8 cellular contexts compared by ENCODE assay signal in genomic region chr7:603152-603941, GRCh38.
DNase-seq lines count a peak whose midpoint lies in the region; ATAC-seq and TF ChIP-seq lines count a peak whose summit lies in the region.

No MANE protein-coding gene starts in this region.

- H3K4me2 ChIP-seq in skeletal muscle satellite cell (ENCODE audit: low read length) = no peak overlapping the region

- peaks cover 54 to 72% (median 59%) of the 10 kb centered on the region in 3 donors for H3K4me1 Mint-ChIP-seq in CD8-positive, alpha-beta memory T cell

- POLR2A ChIA-PET in CD8-positive, alpha-beta memory T cell (lab: Charles Lee) = interaction anchor here (1.8 to 4.5 kb wide), 2 partner anchors 13 to 19 kb away, joined by 8 to 40 read pairs; no protein-coding TSS in a partner anchor

- H3K4me3 ChIP-seq in CD8-positive, alpha-beta memory T cell (ENCODE audit: low read length) = no peak overlapping the region
- peak overlapping the region; percentile 56 for H3K4me3 ChIP-seq in coronary artery
- H3K4me3 ChIP-seq in skeletal muscle satellite cell (ENCODE audit: low read length) = no peak overlapping the region

- no peaks in the 10 kb centered on the region for H3K27me3 Mint-ChIP-seq in CD8-positive, alpha-beta memory T cell

- H3K4me1 ChIP-seq in CD8-positive, alpha-beta memory T cell (ENCODE audit: insufficient read depth, low read length) = peaks cover 56% of the 10 kb centered on the region
- H3K4me1 ChIP-seq in skeletal muscle satellite cell (ENCODE audit: control insufficient read depth, insufficient read depth, low read length) = peaks cover 19% of the 10 kb centered on the region

- no peaks in the 10 kb centered on the region for H3K27me3 ChIP-seq in CD8-positive, alpha-beta memory T cell (ENCODE audit: insufficient read depth, low read length, poor library complexity, severe bottlenecking)
- no peaks in the 10 kb centered on the region for H3K27me3 ChIP-seq in skeletal muscle satellite cell (ENCODE audit: control insufficient read depth, insufficient read depth, low read length)

- H3K27ac ChIP-seq in CD8-positive, alpha-beta memory T cell (ENCODE audit: low read depth, low read length) = peak overlapping the region; percentile 96
- peak overlapping the region; percentile 95 to 100 for H3K27ac ChIP-seq in coronary artery

- H3K9me3 Mint-ChIP-seq in CD8-positive, alpha-beta memory T cell = peaks cover 0 to 6% (median 0%) of the 10 kb centered on the region in 5 donors

- H3K4me3 Mint-ChIP-seq in CD8-positive, alpha-beta memory T cell = peak overlapping the region; percentile 59 to 99 (median 72)

- peaks cover 2 to 10% (median 4%) of the 10 kb centered on the region in 3 donors for H3K36me3 Mint-ChIP-seq in CD8-positive, alpha-beta memory T cell

- CTCF ChIA-PET in CD8-positive, alpha-beta memory T cell (lab: Charles Lee) = interaction anchor here (1.2 to 1.6 kb wide), 3 partner anchors 14 to 16 kb away, joined by 4 to 5 read pairs (median 5); no protein-coding TSS in a partner anchor

- no peaks in the 10 kb centered on the region for H3K9me3 ChIP-seq in CD8-positive, alpha-beta memory T cell (ENCODE audit: low read length)
- H3K9me3 ChIP-seq in skeletal muscle satellite cell (replicated peaks; ENCODE audit: low read length) = no peaks in the 10 kb centered on the region

- ATAC-seq in SK-N-SH treated with all-trans-retinoic acid at 6 μM for 48 hours = no peak
- ATAC-seq in GM19455 (IDR thresholded peaks at IDR 0.05; ENCODE audit: unreplicated experiment) = no peak
- ATAC-seq in GM21737 (IDR thresholded peaks at IDR 0.05; ENCODE audit: unreplicated experiment) = no peak

- H3K27ac Mint-ChIP-seq in CD8-positive, alpha-beta memory T cell = peak overlapping the region; percentile 99 to 100 (median 100)

- peak in 3 of 5 donors; percentile 38 to 73 (median 56) for DNase-seq in CD8-positive, alpha-beta memory T cell
- DNase-seq in coronary artery (ENCODE audit: low spot score) = peak; percentile 72
- DNase-seq in anterior cingulate cortex (lab: John Stamatoyannopoulos, UW) = no peak
- DNase-seq in hepatic stellate cell (ENCODE audit: low spot score) = no peak

- H3K36me3 ChIP-seq in CD8-positive, alpha-beta memory T cell (ENCODE audit: insufficient read depth, low read length) = no peaks in the 10 kb centered on the region
- H3K36me3 ChIP-seq in skeletal muscle satellite cell (ENCODE audit: insufficient read depth, low read length) = peaks cover 6% of the 10 kb centered on the region

- TF ChIP-seq CTCF in coronary artery (IDR thresholded peaks at IDR 0.05) = no peak

- peak overlapping the region; percentile 75 for H3K9ac ChIP-seq in skeletal muscle satellite cell (ENCODE audit: low read depth, low read length)

TF ChIP-seq in SK-N-SH treated with all-trans-retinoic acid at 6 μM for 48 hours, 23 proteins besides CTCF, POLR2A, EP300 and RAD21:
- TF ChIP-seq PPARA (CRISPR knock-in tag; IDR thresholded peaks at IDR 0.05; ENCODE audit: borderline replicate concordance) = no peak
- peak; percentile 99 for TF ChIP-seq ZFP3 (CRISPR knock-in tag; IDR thresholded peaks at IDR 0.05)

Comparison
In these comparisons a context has a peak if more than half of its experiments do, and no peak if none do; other contexts are left out.
1. DNase-seq: peak in CD8-positive, alpha-beta memory T cell (3 of 5) and coronary artery (single experiment); none in anterior cingulate cortex (0 of 58) and hepatic stellate cell (single experiment).